27 cellular contexts compared by ENCODE assay signal in the genomic region with DNA sequence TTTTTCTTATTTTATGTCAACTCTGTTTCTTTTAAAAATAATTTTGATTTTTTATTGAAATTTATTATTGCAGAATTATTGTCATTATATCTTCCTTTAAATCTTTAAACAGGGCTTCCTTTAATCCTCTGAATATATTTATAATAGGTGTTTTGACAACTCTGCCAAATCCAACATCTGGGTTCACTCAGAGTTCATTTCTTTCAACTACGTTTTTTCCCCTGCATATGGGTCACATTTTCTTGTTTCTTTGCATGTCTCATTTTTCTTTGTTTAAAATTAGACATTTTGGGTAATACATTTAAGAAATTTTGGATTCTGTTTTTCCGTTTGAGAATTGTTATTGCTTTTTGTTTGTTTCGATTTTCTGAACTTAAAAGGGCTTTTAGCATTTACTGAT.
"Had no signal": no experiment of that assay in that cellular context is flagged by ENCODE, and none has a peak within 500 bp of the region (broad histone marks: within the 10 kb centered on the region; RNA-seq: fewer than 3 reads in every experiment).

No MANE protein-coding gene starts in this region.

- H3K4me3 ChIP-seq: coronary artery, dorsolateral prefrontal cortex, esophagus muscularis mucosa, gastrocnemius medialis, heart left ventricle had no signal

- H3K36me3 ChIP-seq: brain microvascular endothelial cell, esophagus muscularis mucosa, gastrocnemius medialis, heart left ventricle had no signal

- H3K9me3 ChIP-seq: gastrocnemius medialis had no signal

- DNase-seq: activated CD4-positive, alpha-beta T cell treated with anti-CD3 and anti-CD28 coated beads for 1 hour; activated CD4-positive, alpha-beta T cell treated with anti-CD3 and anti-CD28 coated beads for 4 hours; activated CD4-positive, alpha-beta T cell treated with anti-CD3 and anti-CD28 coated beads, Interleukin-2, amount 10 ng/mL, durations not matched to agents 7 days and 5 days; activated CD4-positive, alpha-beta T cell treated with anti-CD3 and anti-CD28 coated beads, Interleukin-2, amount 50 U/mL, for 4 hours; activated CD8-positive, alpha-beta memory T cell treated with anti-CD3 and anti-CD28 coated beads for 24 hours; activated CD8-positive, alpha-beta T cell treated with anti-CD3 and anti-CD28 coated beads for 36 hours; activated effector memory CD4-positive, alpha-beta T cell treated with Interleukin-2 at 50 U/mL for 16 hours; activated gamma-delta T cell treated with Interleukin-2 at 50 U/mL for 16 hours; activated naive CD4-positive, alpha-beta T cell treated with anti-CD3 and anti-CD28 coated beads, Interleukin-2, amount 50 U/mL, for 16 hours; activated naive CD4-positive, alpha-beta T cell treated with Interleukin-2 at 50 U/mL for 16 hours; activated T-cell treated with anti-CD3 and anti-CD28 coated beads, Interleukin-2, amount 50 U/mL, for 4 hours; amniotic stem cell; anterior cingulate cortex; brain microvascular endothelial cell; dorsolateral prefrontal cortex; effector memory CD4-positive, alpha-beta T cell; endodermal cell; erythroblast; foreskin keratinocyte; gastrocnemius medialis; glutamatergic neuron; heart left ventricle; T-helper 2 cell had no signal

- H3K27ac ChIP-seq: brain microvascular endothelial cell, coronary artery, dorsolateral prefrontal cortex, esophagus muscularis mucosa, foreskin keratinocyte, gastrocnemius medialis, heart left ventricle had no signal

- FAIRE-seq: astrocyte, bronchial epithelial cell had no signal

- H3K27me3 ChIP-seq: brain microvascular endothelial cell, esophagus muscularis mucosa, foreskin keratinocyte, gastrocnemius medialis, heart left ventricle had no signal
